ENCODE assay signal across 23 cellular contexts in genomic region chr17:17796787-17797061, GRCh38.
"Had no signal": no experiment of that assay in that cellular context is flagged by ENCODE, and none has a peak within 500 bp of the region (broad histone marks: within the 10 kb centered on the region; RNA-seq: fewer than 3 reads in every experiment).

No MANE protein-coding gene starts in this region.

- DNase-seq: colonic mucosa; cortex of kidney; effector CD8-positive, alpha-beta T cell; effector memory CD8-positive, alpha-beta T cell; endodermal cell; erythroblast; esophagus squamous epithelium; foreskin fibroblast; hypothalamus; immature natural killer cell; islet precursor cell; kidney; kidney glomerular epithelial cell; left colon; left ventricle myocardium superior; lower lobe of right lung; mesenchymal stem cell; mucosa of descending colon; naive B cell had no signal

- H3K4me2 ChIP-seq: hepatocyte had no signal

- H3K4me3 ChIP-seq: colonic mucosa, esophagus squamous epithelium, gastroesophageal sphincter, heart left ventricle, hepatocyte, lower lobe of right lung, mucosa of descending colon had no signal

- H3K36me3 ChIP-seq: colonic mucosa had no signal

- H3K27me3 ChIP-seq: colonic mucosa, esophagus squamous epithelium, gastroesophageal sphincter, heart left ventricle, hepatocyte had no signal

- H3K9me3 ChIP-seq: colonic mucosa, esophagus squamous epithelium, gastroesophageal sphincter, heart left ventricle, lower lobe of right lung, mucosa of descending colon had no signal

- H2AFZ ChIP-seq: hepatocyte had no signal

- H3K27ac ChIP-seq: colonic mucosa, epithelial cell of prostate, hepatocyte, lower lobe of right lung had no signal
